In the genomic region with DNA sequence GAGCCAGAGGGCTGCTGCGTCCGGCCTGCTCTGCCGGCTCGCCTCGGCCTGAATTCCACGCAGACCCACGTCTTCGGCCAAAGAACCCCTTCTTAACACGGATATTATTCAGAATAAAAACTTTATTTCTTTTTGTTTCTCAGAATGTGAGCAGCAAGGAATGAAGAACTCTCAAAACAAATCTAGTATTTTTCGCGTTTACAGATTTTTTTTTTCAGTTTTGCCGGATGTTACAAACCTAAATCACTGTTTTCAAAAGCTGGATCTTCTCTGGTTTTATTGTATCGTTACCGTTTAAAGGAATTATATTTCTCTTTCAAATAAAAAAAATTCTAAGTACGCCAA, we compare ENCODE assay signal across 14 cellular contexts. TPM values are rescaled to one million over a fixed set of nuclear protein-coding genes. Genes with fewer than 3 reads are reported as not detected.
DNase-seq lines count a peak whose midpoint lies in the region; ATAC-seq and TF ChIP-seq lines count a peak whose summit lies in the region.
"Had no signal": no experiment of that assay in that cellular context is flagged by ENCODE, and none has a peak within 500 bp of the region (broad histone marks: within the 10 kb centered on the region; RNA-seq: fewer than 3 reads in every experiment).

No MANE protein-coding gene starts in this region.

- H3F3A ChIP-seq in PC-9 (ENCODE audit: insufficient read depth, low read depth) = peaks cover 37% of the 10 kb centered on the region

- TF ChIP-seq CTCF in heart right ventricle (IDR thresholded peaks at IDR 0.05) = no peak
- no peak for TF ChIP-seq CTCF in glutamatergic neuron (IDR thresholded peaks at IDR 0.05; ENCODE audit: partially characterized antibody, unreplicated experiment)
- TF ChIP-seq CTCF in PC-9 (conservative IDR thresholded peaks at IDR 0.05) = no peak

- H3K27ac ChIP-seq in heart right ventricle (peak overlapping the region in 7 of 10 donors; percentile 19 to 86 (median 58)), urinary bladder (ENCODE audit: low read depth) (peak overlapping the region; percentile 84), PC-9 (no peak overlapping the region)
- H3K27ac ChIP-seq: testis had no signal

- intact Hi-C loops in heart right ventricle (cut with DNase I) = no loop called here
- intact Hi-C loops in cardiac septum (cut with DNase I) = loop anchor here (10.0 kb wide), 1 partner anchor 902 kb away; a partner anchor contains a TSS
- intact Hi-C loops in PC-9 (cut with micrococcal nuclease; ENCODE audit: unreplicated experiment) = no loop called here

- ATAC-seq in heart right ventricle (no peak), HG03520 (IDR thresholded peaks at IDR 0.05; ENCODE audit: unreplicated experiment) (no peak)

- H3K4me1 ChIP-seq in heart right ventricle = peaks cover 0 to 47% (median 6%) of the 10 kb centered on the region in 9 donors
- peaks cover 5% of the 10 kb centered on the region for H3K4me1 ChIP-seq in neuron (ENCODE audit: insufficient read depth, low read length)
- H3K4me1 ChIP-seq in urinary bladder (ENCODE audit: insufficient read depth) = peaks cover 2% of the 10 kb centered on the region
- H3K4me1 ChIP-seq in PC-9 (replicated peaks; ENCODE audit: insufficient read depth) = peaks cover 23% of the 10 kb centered on the region
- H3K4me1 ChIP-seq: testis had no signal

- H3K9me3 ChIP-seq in heart right ventricle = no peaks in the 10 kb centered on the region
- peaks cover 2% of the 10 kb centered on the region for H3K9me3 ChIP-seq in neuron (ENCODE audit: low read length)
- H3K9me3 ChIP-seq in PC-9 (ENCODE audit: insufficient read depth, low read depth) = no peaks in the 10 kb centered on the region
- H3K9me3 ChIP-seq: testis had no signal

- BruUV-seq in PC-9 (replicated peaks; lab: Mats Ljungman, UMichigan) = no TSS peak

- 20 to 26% methylated on average over 15 of the region's 15 CpGs for WGBS in heart right ventricle, 2 donors
- 64% methylated on average over 15 of the region's 15 CpGs for WGBS in urinary bladder

- H3K27me3 ChIP-seq in heart right ventricle (peaks cover 33 to 100% (median 100%) of the 10 kb centered on the region in 7 donors), neuron (ENCODE audit: insufficient read depth, low read length) (peaks cover 97% of the 10 kb centered on the region), PC-9 (ENCODE audit: insufficient read depth, low read depth) (no peaks in the 10 kb centered on the region)
- H3K27me3 ChIP-seq: testis had no signal

- peak overlapping the region; percentile 39 for H3K4me3 Mint-ChIP-seq in glutamatergic neuron (ENCODE audit: unreplicated experiment)
- H3K4me3 Mint-ChIP-seq in activated T-cell treated with anti-CD3 and anti-CD28 coated beads, Interleukin-2, amount 50 U/mL, for 24 hours = no peak overlapping the region
- H3K4me3 Mint-ChIP-seq: activated naive CD4-positive, alpha-beta T cell treated with anti-CD3 and anti-CD28 coated beads, Interleukin-2, amount 50 U/mL, for 24 hours; memory B cell had no signal

- POLR2A ChIA-PET in PC-9 (lab: Charles Lee; ENCODE audit: unreplicated experiment) = no interaction called here

- no peak overlapping the region for H3K27ac Mint-ChIP-seq in glutamatergic neuron (ENCODE audit: unreplicated experiment)
- H3K27ac Mint-ChIP-seq in activated T-cell treated with anti-CD3 and anti-CD28 coated beads, Interleukin-2, amount 50 U/mL, for 24 hours = no peak overlapping the region
- H3K27ac Mint-ChIP-seq: activated naive CD4-positive, alpha-beta T cell treated with anti-CD3 and anti-CD28 coated beads, Interleukin-2, amount 50 U/mL, for 24 hours; memory B cell had no signal

- CTCF ChIA-PET in PC-9 (lab: Charles Lee) = no interaction called here

- peaks cover 61% of the 10 kb centered on the region for H3K27me3 Mint-ChIP-seq in glutamatergic neuron (ENCODE audit: unreplicated experiment)
- peaks cover 58% of the 10 kb centered on the region for H3K27me3 Mint-ChIP-seq in activated T-cell treated with anti-CD3 and anti-CD28 coated beads, Interleukin-2, amount 50 U/mL, for 24 hours

- H3K36me3 Mint-ChIP-seq in glutamatergic neuron (ENCODE audit: unreplicated experiment) = no peaks in the 10 kb centered on the region
- no peaks in the 10 kb centered on the region for H3K36me3 Mint-ChIP-seq in activated T-cell treated with anti-CD3 and anti-CD28 coated beads, Interleukin-2, amount 50 U/mL, for 24 hours (ENCODE audit: low read depth)

- H3K9me2 ChIP-seq in PC-9 (ENCODE audit: insufficient read depth) = no peaks in the 10 kb centered on the region

- H3K4me3 ChIP-seq in heart right ventricle (peak overlapping the region in 6 of 10 donors; percentile 10 to 45 (median 24)), neuron (ENCODE audit: low read length) (no peak overlapping the region), urinary bladder (ENCODE audit: low read depth, low read length) (peak overlapping the region; percentile 30), PC-9 (no peak overlapping the region)
- H3K4me3 ChIP-seq: testis had no signal

- no peak overlapping the region for H3K4me2 ChIP-seq in PC-9

- peaks cover 57% of the 10 kb centered on the region for H3K79me2 ChIP-seq in PC-9 (ENCODE audit: low read depth)

- H3K4me1 Mint-ChIP-seq in glutamatergic neuron (ENCODE audit: low read depth, unreplicated experiment) = peaks cover 9% of the 10 kb centered on the region
- peaks cover 12% of the 10 kb centered on the region for H3K4me1 Mint-ChIP-seq in activated T-cell treated with anti-CD3 and anti-CD28 coated beads, Interleukin-2, amount 50 U/mL, for 24 hours (ENCODE audit: low read depth)

- no peaks in the 10 kb centered on the region for H3K36me3 ChIP-seq in heart right ventricle
- H3K36me3 ChIP-seq in neuron (ENCODE audit: insufficient read depth, low read length) = no peaks in the 10 kb centered on the region
- no peaks in the 10 kb centered on the region for H3K36me3 ChIP-seq in urinary bladder (ENCODE audit: insufficient read depth)
- H3K36me3 ChIP-seq in PC-9 (ENCODE audit: low read depth) = peaks cover 35% of the 10 kb centered on the region

- H4K20me1 ChIP-seq in PC-9 (ENCODE audit: insufficient read depth) = no peaks in the 10 kb centered on the region

- no peak for DNase-seq in heart right ventricle
- no peak for DNase-seq in cardiac septum (ENCODE audit: low spot score)
- no peak for DNase-seq in glutamatergic neuron
- DNase-seq in activated T-cell treated with anti-CD3 and anti-CD28 coated beads, Interleukin-2, amount 50 U/mL, for 24 hours = no peak
- DNase-seq in PC-9 = no peak
- DNase-seq: Calu3, NCI-H2029 treated with DMSO at 0.1 percent for 48 hours, SHP77 treated with DMSO at 0.1 percent for 48 hours, testis had no signal

- H2AFZ ChIP-seq in neuron (ENCODE audit: low read depth, low read length) (peak overlapping the region; percentile 17), PC-9 (no peak overlapping the region)

- peaks cover 32% of the 10 kb centered on the region for H3K9me3 Mint-ChIP-seq in glutamatergic neuron (ENCODE audit: unreplicated experiment)
- H3K9me3 Mint-ChIP-seq in activated T-cell treated with anti-CD3 and anti-CD28 coated beads, Interleukin-2, amount 50 U/mL, for 24 hours = no peaks in the 10 kb centered on the region
- H3K9me3 Mint-ChIP-seq: activated naive CD4-positive, alpha-beta T cell treated with anti-CD3 and anti-CD28 coated beads, Interleukin-2, amount 50 U/mL, for 24 hours had no signal

RNA-seq across cellular contexts. Expression of a gene that starts 4.4 kb away (rescaled TPM):
- under 1 TPM in 2 of 10 donors, not detected in 8; 0.15 to 0.23 TPM for total RNA-seq in heart right ventricle
- under 1 TPM; 0.10 to 0.22 TPM for polyA plus RNA-seq in heart right ventricle
- 0.30 TPM for total RNA-seq in cardiac septum
- not detected for total RNA-seq in glutamatergic neuron (ENCODE audit: unreplicated experiment)
- total RNA-seq in urinary bladder = 1.4 TPM
- polyA plus RNA-seq in urinary bladder = 1.3 TPM
- total RNA-seq in PC-9 (2021) = 6.1 and 6.5 TPM in 2 replicates

RNA-seq across cellular contexts. Expression of a gene that starts 11.1 kb away (rescaled TPM):
- total RNA-seq in heart right ventricle (under 1 TPM in 2 of 10 donors, not detected in 8; 0.15 to 0.37 TPM), cardiac septum (0.19 TPM), glutamatergic neuron (ENCODE audit: unreplicated experiment) (not detected), urinary bladder (2.0 TPM), PC-9 (2021) (2.0 and 2.2 TPM in 2 replicates)
- polyA plus RNA-seq in heart right ventricle (under 1 TPM in 1 of 2 donors, not detected in 1; 0.07 TPM), urinary bladder (1.6 TPM)

RNA-seq across cellular contexts. Expression of a gene that starts 23.7 kb away (rescaled TPM):
- 1 to 10 TPM in 1 of 10 donors, under 1 TPM in 5, not detected in 4; 0.20 to 1.1 (median 0.48) TPM for total RNA-seq in heart right ventricle
- 1 to 10 TPM in 1 of 2 donors, under 1 TPM in 1; 0.59 to 1.2 TPM for polyA plus RNA-seq in heart right ventricle
- 1.1 TPM for total RNA-seq in cardiac septum
- not detected for total RNA-seq in glutamatergic neuron (ENCODE audit: unreplicated experiment)
- total RNA-seq in urinary bladder = 1.0 TPM
- 6.0 TPM for polyA plus RNA-seq in urinary bladder
- not detected in 2 replicates for total RNA-seq in PC-9 (2021)

RNA-seq across cellular contexts. Expression of a gene that starts 36.6 kb away (rescaled TPM):
- total RNA-seq in heart right ventricle (under 1 TPM in 3 of 10 donors, not detected in 7; 0.21 to 0.95 (median 0.28) TPM), cardiac septum (0.30 TPM), glutamatergic neuron (ENCODE audit: unreplicated experiment) (not detected), urinary bladder (12.5 TPM), PC-9 (2021) (0.63 and 1.0 TPM in 2 replicates)
- polyA plus RNA-seq in heart right ventricle (under 1 TPM in 1 of 2 donors, not detected in 1; 0.09 TPM), urinary bladder (9.9 TPM)

RNA-seq across cellular contexts. Expression of a gene that starts 40.7 kb away (rescaled TPM):
- total RNA-seq in heart right ventricle (not detected), cardiac septum (not detected), glutamatergic neuron (ENCODE audit: unreplicated experiment) (not detected), urinary bladder (8.4 TPM), PC-9 (2021) (0.65 and 1.2 TPM in 2 replicates)
- polyA plus RNA-seq in heart right ventricle (not detected), urinary bladder (4.4 TPM)
- total RNA-seq: testis had no signal

Comparison
In these comparisons a context has a peak if more than half of its experiments do, and no peak if none do; other contexts are left out.
1. H3K4me3 ChIP-seq: peak in heart right ventricle (6 of 10) and urinary bladder (single experiment); none in neuron (single experiment) and PC-9 (single experiment).